In the genomic region with DNA sequence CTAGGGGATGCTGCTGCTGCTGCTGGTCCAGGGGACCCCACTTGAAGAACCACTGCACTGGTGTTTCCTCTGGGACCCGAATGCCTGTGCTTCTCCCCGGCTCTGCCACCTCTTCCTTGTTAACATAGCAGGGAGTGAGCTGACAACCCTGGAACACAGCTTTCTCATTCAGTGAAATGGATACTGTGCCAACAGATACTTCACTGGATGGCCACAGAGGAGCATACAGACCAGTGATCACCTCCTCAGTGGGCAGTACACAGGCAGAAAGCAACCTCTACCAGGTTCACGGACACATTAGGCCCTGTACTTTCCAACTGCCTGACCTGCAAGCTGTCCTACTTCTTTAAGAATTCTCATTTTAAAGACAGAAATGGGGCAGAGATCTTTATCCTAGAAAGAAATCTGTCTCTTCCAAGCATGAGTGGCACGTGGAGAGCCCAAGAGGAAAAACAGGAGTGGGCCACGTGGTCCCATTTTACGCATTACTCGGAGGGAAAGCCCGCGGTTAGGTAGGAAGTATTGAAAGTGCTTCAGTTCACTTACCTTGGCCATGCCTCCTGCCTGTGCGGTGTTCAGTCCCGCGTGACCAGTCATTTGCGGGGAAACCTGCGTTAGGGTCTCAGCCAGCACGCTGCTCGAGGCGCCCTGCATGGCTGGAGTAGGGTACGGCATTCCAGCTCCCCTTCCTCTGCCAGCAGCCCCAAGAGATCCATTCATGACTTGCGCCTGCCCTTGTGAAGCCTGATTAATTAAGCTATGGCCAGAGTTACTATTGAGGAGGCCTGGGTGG, we compare ENCODE assay signal across 20 cellular contexts. TPM values are rescaled to one million over a fixed set of nuclear protein-coding genes. Genes with fewer than 3 reads are reported as not detected.
DNase-seq lines count a peak whose midpoint lies in the region; ATAC-seq and TF ChIP-seq lines count a peak whose summit lies in the region.
"Had no signal": no experiment of that assay in that cellular context is flagged by ENCODE, and none has a peak within 500 bp of the region (broad histone marks: within the 10 kb centered on the region; RNA-seq: fewer than 3 reads in every experiment).

No MANE protein-coding gene starts in this region.

- H3K9me3 ChIP-seq in AG04450 (ENCODE audit: control insufficient read depth, insufficient read depth, low read length) (no peaks in the 10 kb centered on the region; the same call in 1 of the 2 replicates), HUES6 (ENCODE audit: control insufficient read depth, insufficient read depth, low read depth, low read length) (no peaks in the 10 kb centered on the region), gastroesophageal sphincter (no peaks in the 10 kb centered on the region), sigmoid colon (no peaks in the 10 kb centered on the region), transverse colon (no peaks in the 10 kb centered on the region)
- H3K9me3 ChIP-seq: thoracic aorta had no signal

- intact Hi-C loops in sigmoid colon (cut with DNase I) (no loop called here), transverse colon (cut with DNase I; ENCODE audit: low total_unique reads) (no loop called here)

- H3K27me3 ChIP-seq in AG04450 (ENCODE audit: control insufficient read depth, insufficient read depth, low read length) (no peaks in the 10 kb centered on the region), HUES6 (ENCODE audit: control insufficient read depth, insufficient read depth, low read length) (no peaks in the 10 kb centered on the region), gastroesophageal sphincter (no peaks in the 10 kb centered on the region), sigmoid colon (no peaks in the 10 kb centered on the region), transverse colon (no peaks in the 10 kb centered on the region)

- H3K36me3 ChIP-seq in HUES6 (ENCODE audit: control insufficient read depth, insufficient read depth, low read length) (peaks cover 35% of the 10 kb centered on the region), gastroesophageal sphincter (peaks cover 0 to 22% of the 10 kb centered on the region in 2 donors), sigmoid colon (peaks cover 0 to 12% (median 11%) of the 10 kb centered on the region in 4 donors), transverse colon (peaks cover 0 to 22% (median 2%) of the 10 kb centered on the region in 4 donors)

- POLR2A ChIA-PET in AG04450 (lab: Yijun Ruan, JAX) = interaction anchor here (0.6 to 1.2 kb wide), 10 partner anchors 7 to 543 kb away, joined by 3 to 24 read pairs (median 4); no protein-coding TSS in a partner anchor

- no peak overlapping the region for H3K4me3 ChIP-seq in AG04450 (ENCODE audit: low read depth, low read length)
- H3K4me3 ChIP-seq in HUES6 (ENCODE audit: low read depth, low read length) = no peak overlapping the region
- H3K4me3 ChIP-seq in gastroesophageal sphincter = no peak overlapping the region
- H3K4me3 ChIP-seq in sigmoid colon = no peak overlapping the region
- H3K4me3 ChIP-seq in transverse colon = no peak overlapping the region
- H3K4me3 ChIP-seq: lung, SK-N-MC, thoracic aorta had no signal

- DNase-seq in AG04450 (ENCODE audit: low read depth, low spot score) (no peak), sigmoid colon (no peak), NCI-H526 (lab: John Stamatoyannopoulos, UW) (no peak), pons (ENCODE audit: low spot score) (no peak), GM19238 (ENCODE audit: insufficient read length, low spot score) (no peak), transverse colon (no peak)
- DNase-seq: activated CD4-positive, alpha-beta T cell treated with anti-CD3 and anti-CD28 coated beads for 48 hours; activated naive CD4-positive, alpha-beta T cell treated with anti-CD3 and anti-CD28 coated beads for 36 hours; activated T-cell treated with anti-CD3 and anti-CD28 coated beads, Interleukin-2, amount 50 U/mL, for 72 hours; cortex of kidney; NCI-H1694 treated with DMSO at 0.1 percent for 48 hours; RPMI8226 had no signal

- WGBS in gastroesophageal sphincter (ENCODE audit: low coverage in 1 of 2), 2 donors = 81 to 92% methylated on average over 4 to 5 of the region's 19 CpGs
- whole genome bisulfite sequencing in sigmoid colon, 2 donors = 94 to 95% methylated on average over 19 of the region's 19 CpGs
- 88% methylated on average over 19 of the region's 19 CpGs; no CpG with 5 or more reads in 1 of the 2 donors for WGBS in transverse colon (ENCODE audit: low coverage in 1 of 2), 2 donors

- no peak for TF ChIP-seq POLR2A in gastroesophageal sphincter (IDR thresholded peaks at IDR 0.05)
- no peak for TF ChIP-seq POLR2A in sigmoid colon (IDR thresholded peaks at IDR 0.05)
- no peak for TF ChIP-seq POLR2A in transverse colon (IDR thresholded peaks at IDR 0.05)

- H3K27ac ChIP-seq in AG04450 (ENCODE audit: low read depth, low read length) (peak overlapping the region; percentile 77), HUES6 (ENCODE audit: low read depth, low read length) (0 out of 2 replicates have a peak overlapping the region, but pooled peaks have one; percentile 40), gastroesophageal sphincter (peak overlapping the region in 3 of 4 donors; percentile 28 to 52 (median 45)), sigmoid colon (peak overlapping the region; percentile 38 to 65 (median 57)), transverse colon (peak overlapping the region in 2 of 4 donors; percentile 13 to 35)
- H3K27ac ChIP-seq: C4-2B, HL-60, SK-N-MC, thoracic aorta, VCaP had no signal

- no peak for TF ChIP-seq EP300 in gastroesophageal sphincter (IDR thresholded peaks at IDR 0.05)
- no peak for TF ChIP-seq EP300 in sigmoid colon (IDR thresholded peaks at IDR 0.05)
- TF ChIP-seq EP300 in transverse colon (IDR thresholded peaks at IDR 0.05; ENCODE audit: low read depth) = no peak

- no peak for ATAC-seq in gastroesophageal sphincter
- ATAC-seq: activated T-cell treated with anti-CD3 and anti-CD28 coated beads, Interleukin-2, amount 50 U/mL, for 72 hours had no signal

- CTCF ChIA-PET in AG04450 (lab: Charles Lee) = interaction anchor here (0.5 to 0.7 kb wide), 3 partner anchors 55 to 439 kb away, joined by 3 read pairs; no protein-coding TSS in a partner anchor

- H3K9ac ChIP-seq in HUES6 (ENCODE audit: low read length) = no peak overlapping the region

- in situ Hi-C loops in transverse colon (cut with MboI; ENCODE audit: low pct_ligation_motif_present in 1 of 4, low pct_unique_long_range_greater_than_20kb in 1 of 4, low sequenced_read_pairs in 3 of 4) = no loop called here

- TF ChIP-seq CTCF in AG04450 (IDR thresholded peaks at IDR 0.05; ENCODE audit: low read depth, low read length) (no peak), gastroesophageal sphincter (IDR thresholded peaks at IDR 0.05) (no peak), sigmoid colon (IDR thresholded peaks at IDR 0.05) (no peak), transverse colon (IDR thresholded peaks at IDR 0.05) (no peak)

- H3K4me1 ChIP-seq in HUES6 (ENCODE audit: control insufficient read depth, insufficient read depth, low read length) = peaks cover 9% of the 10 kb centered on the region; the same call in 1 of the 2 replicates
- H3K4me1 ChIP-seq in gastroesophageal sphincter = peaks cover 0 to 91% (median 23%) of the 10 kb centered on the region in 3 donors
- peaks cover 0 to 62% (median 46%) of the 10 kb centered on the region in 4 donors for H3K4me1 ChIP-seq in sigmoid colon
- H3K4me1 ChIP-seq in transverse colon = peaks cover 8 to 36% (median 20%) of the 10 kb centered on the region in 4 donors

RNA-seq across cellular contexts. Expression of a gene that starts 30.6 kb away (rescaled TPM):
- 9.8 and 14.3 TPM in 2 replicates for polyA plus RNA-seq in AG04450 (2011; rRNA removed)
- polyA minus RNA-seq in AG04450 (2011; rRNA and poly(A)+ RNA removed) = 37.9 and 43.8 TPM in 2 replicates
- 100 to 1,000 TPM in 1 of 4 donors, 10 to 100 TPM in 3; 45.9 to 115 (median 61.7) TPM for total RNA-seq in gastroesophageal sphincter
- 10 to 100 TPM; 39.5 to 85.3 (median 46.4) TPM for total RNA-seq in sigmoid colon
- polyA plus RNA-seq in sigmoid colon = 10 to 100 TPM in 1 of 3 donors, 1 to 10 TPM in 2; 5.4 to 29.2 (median 7.4) TPM
- 100 to 1,000 TPM in 2 of 4 donors, 10 to 100 TPM in 2; 52.4 to 235 (median 98.7) TPM for total RNA-seq in transverse colon
